27 cellular contexts compared by ENCODE assay signal in the genomic region with DNA sequence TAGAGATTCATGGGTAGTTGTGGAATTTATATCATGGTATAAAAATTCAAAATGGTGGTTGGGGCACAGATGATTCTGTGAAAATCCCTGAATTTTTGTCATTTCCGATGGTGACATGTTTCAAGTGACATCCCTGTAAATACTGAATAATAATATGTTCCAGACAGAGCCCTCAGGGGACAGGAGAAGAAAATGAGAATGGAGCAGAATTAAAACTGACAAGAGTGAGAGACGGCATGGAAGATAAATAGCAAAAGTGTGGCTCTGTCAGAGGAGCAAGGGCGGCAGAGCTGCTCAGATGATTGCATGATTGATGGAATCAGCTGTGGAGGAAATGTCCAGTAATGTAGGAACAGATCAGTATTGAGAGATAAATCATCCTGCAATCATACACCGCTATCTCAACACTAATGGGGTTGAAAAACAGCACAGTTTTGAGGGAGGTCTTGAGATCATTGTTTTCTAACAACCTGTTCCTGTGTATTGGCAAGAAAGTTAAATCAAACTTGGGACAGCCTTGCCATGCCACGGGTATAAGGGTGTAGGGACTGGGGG.
"Had no signal": no experiment of that assay in that cellular context is flagged by ENCODE, and none has a peak within 500 bp of the region (broad histone marks: within the 10 kb centered on the region; RNA-seq: fewer than 3 reads in every experiment).

No MANE protein-coding gene starts in this region.

- H3K27ac ChIP-seq: ascending aorta, VCaP had no signal

- H3K9me3 ChIP-seq: ascending aorta had no signal

- H3K36me3 ChIP-seq: ascending aorta had no signal

- DNase-seq: activated B cell treated with CpG ODN at 0.5 μM for 24 hours; activated CD4-positive, alpha-beta memory T cell treated with anti-CD3 and anti-CD28 coated beads, Interleukin-2, amount 10 ng/mL, durations not matched to agents 7 days and 5 days; activated CD4-positive, alpha-beta T cell treated with anti-CD3 and anti-CD28 coated beads for 4 hours; activated CD4-positive, alpha-beta T cell treated with anti-CD3 and anti-CD28 coated beads, Interleukin-2, amount 10 ng/mL, durations not matched to agents 24 days and 14 days; activated CD4-positive, alpha-beta T cell treated with anti-CD3 and anti-CD28 coated beads, Interleukin-2, amount 50 U/mL, for 1 hour; activated CD4-positive, alpha-beta T cell treated with anti-CD3 and anti-CD28 coated beads, Interleukin-2, amount 50 U/mL, for 4 hours; activated CD4-positive, CD25-positive, alpha-beta regulatory T cell treated with anti-CD3 and anti-CD28 coated beads, Interleukin-2, amount 50 U/mL, for 72 hours; activated CD8-positive, alpha-beta memory T cell treated with anti-CD3 and anti-CD28 coated beads for 24 hours; activated CD8-positive, alpha-beta memory T cell treated with anti-CD3 and anti-CD28 coated beads, Interleukin-2, amount 10 ng/mL, durations not matched to agents 7 days and 5 days; activated CD8-positive, alpha-beta memory T cell treated with anti-CD3 and anti-CD28 coated beads, Interleukin-2, amount 50 U/mL, for 48 hours; activated CD8-positive, alpha-beta T cell treated with anti-CD3 and anti-CD28 coated beads, Interleukin-2, amount 10 ng/mL, durations not matched to agents 7 days and 5 days; activated effector memory CD4-positive, alpha-beta T cell treated with Interleukin-2 at 50 U/mL for 16 hours; activated gamma-delta T cell; activated naive CD4-positive, alpha-beta T cell treated with anti-CD3 and anti-CD28 coated beads, Interleukin-2, amount 10 ng/mL, durations not matched to agents 7 days and 5 days; activated naive CD4-positive, alpha-beta T cell treated with Interleukin-2 at 50 U/mL for 16 hours; activated naive CD8-positive, alpha-beta T cell treated with anti-CD3 and anti-CD28 coated beads, Interleukin-2, amount 10 ng/mL, durations not matched to agents 7 days and 5 days; activated naive CD8-positive, alpha-beta T cell treated with anti-CD3 and anti-CD28 coated beads, Interleukin-2, amount 50 U/mL, for 24 hours; activated T-cell treated with anti-CD3 and anti-CD28 coated beads, Interleukin-2, amount 50 U/mL, for 24 hours; activated T-cell treated with anti-CD3 and anti-CD28 coated beads, Interleukin-2, amount 50 U/mL, for 48 hours; amygdala; anterior cingulate cortex; central memory CD4-positive, alpha-beta T cell; T-helper 1 cell; T-helper 2 cell; T-helper 9 cell had no signal

- H3K4me3 ChIP-seq: ascending aorta had no signal

- H3K27me3 ChIP-seq: ascending aorta had no signal
